Comparison of ENCODE assay signal across 9 cellular contexts in genomic region chr22:38135133-38135706, GRCh38. TPM values are rescaled to one million over a fixed set of nuclear protein-coding genes. Genes with fewer than 3 reads are reported as not detected.
A peak's percentile ranks its signal among the peaks of the same experiment; 100 is the strongest.
DNase-seq lines count a peak whose midpoint lies in the region; TF ChIP-seq lines count a peak whose summit lies in the region.
"Had no signal": no experiment of that assay in that cellular context is flagged by ENCODE, and none has a peak within 500 bp of the region (broad histone marks: within the 10 kb centered on the region; RNA-seq: fewer than 3 reads in every experiment).

No MANE protein-coding gene starts in this region.

- DNase-seq in GM03348 (ENCODE audit: low spot score): peak; percentile 84
- peak; percentile 8 for DNase-seq in NCI-H460 (ENCODE audit: extremely low read depth, low read depth)
- peak; percentile 95 for DNase-seq in epithelial cell of esophagus (ENCODE audit: low read depth)
- DNase-seq in prostate gland (ENCODE audit: low spot score): no peak
- no peak for DNase-seq in GF-D8 (lab: John Stamatoyannopoulos, UW)
- no peak for DNase-seq in cerebellar nuclear complex (lab: John Stamatoyannopoulos, UW)
- no peak for DNase-seq in GM19238 (ENCODE audit: insufficient read length, low spot score)
- no peak for DNase-seq in NK-92 treated with Interleukin-12 subunit alpha and Interleukin-12 subunit beta, amount 100 ng/mL, for 24 hours (lab: John Stamatoyannopoulos, UW)
- DNase-seq: heart right ventricle had no signal

- TF ChIP-seq CTCF in epithelial cell of esophagus (IDR thresholded peaks at IDR 0.05; ENCODE audit: insufficient read depth, low read depth, low read length, missing control alignments) (no peak), prostate gland (IDR thresholded peaks at IDR 0.05) (no peak)

- TF ChIP-seq POLR2A in prostate gland (IDR thresholded peaks at IDR 0.05): peak; percentile 17

- no peaks in the 10 kb centered on the region for H3K36me3 ChIP-seq in prostate gland

- 82% methylated on average over 4 of the region's 4 CpGs for WGBS in prostate gland

- H3K9me3 ChIP-seq in prostate gland: no peaks in the 10 kb centered on the region
- H3K9me3 ChIP-seq: heart right ventricle had no signal

- no peaks in the 10 kb centered on the region for H3K27me3 ChIP-seq in prostate gland (replicated peaks; ENCODE audit: insufficient read depth)
- H3K27me3 ChIP-seq: heart right ventricle had no signal

- H3K27ac ChIP-seq in prostate gland: no peak overlapping the region
- H3K27ac ChIP-seq: heart right ventricle had no signal

- intact Hi-C loops in prostate gland (cut with DNase I): no loop called here

- no peaks in the 10 kb centered on the region for H3K4me1 ChIP-seq in prostate gland (replicated peaks)

- H3K4me3 ChIP-seq in epithelial cell of esophagus (ENCODE audit: low read length): no peak overlapping the region
- no peak overlapping the region for H3K4me3 ChIP-seq in prostate gland
- H3K4me3 ChIP-seq: heart right ventricle had no signal

RNA-seq across cellular contexts. Expression of gene BAIAP2L2, which starts 24.7 kb away (rescaled TPM):
- not detected in 2 replicates for total RNA-seq in NCI-H460 (2014; rRNA removed; shearing (Covaris generic))
- polyA plus RNA-seq in NCI-H460 (2014; cell fraction: nucleus; rRNA removed): not detected in 2 replicates
- total RNA-seq in prostate gland: 1 to 10 TPM in 1 of 2 donors, under 1 TPM in 1; 0.14 to 5.5 TPM

RNA-seq across cellular contexts. Expression of gene PLA2G6, which starts 46.4 kb away (rescaled TPM):
- total RNA-seq in NCI-H460 (2014; rRNA removed; shearing (Covaris generic)): 6.8 and 7.5 TPM in 2 replicates
- polyA plus RNA-seq in NCI-H460 (2014; cell fraction: nucleus; rRNA removed): 22.0 and 40.9 TPM in 2 replicates
- total RNA-seq in prostate gland: 100 to 1,000 TPM in 1 of 2 donors, 10 to 100 TPM in 1; 61.5 to 138 TPM

RNA-seq across cellular contexts. Expression of gene SLC16A8, which starts 51.2 kb away (rescaled TPM):
- not detected in 2 replicates for total RNA-seq in NCI-H460 (2014; rRNA removed; shearing (Covaris generic))
- polyA plus RNA-seq in NCI-H460 (2014; cell fraction: nucleus; rRNA removed): not detected in 2 replicates
- total RNA-seq in prostate gland: under 1 TPM; 0.28 to 0.59 TPM

Comparison
In these comparisons a context has a peak if more than half of its experiments do, and no peak if none do; other contexts are left out.
1. DNase-seq: peak in GM03348 (single experiment), NCI-H460 (single experiment) and epithelial cell of esophagus (single experiment); none in prostate gland (single experiment), GF-D8 (single experiment), cerebellar nuclear complex (0 of 2), GM19238 (single experiment) and NK-92 treated with Interleukin-12 subunit alpha and Interleukin-12 subunit beta, amount 100 ng/mL, for 24 hours (single experiment).